Comparison of ENCODE assay signal across 14 cellular contexts in the genomic region with DNA sequence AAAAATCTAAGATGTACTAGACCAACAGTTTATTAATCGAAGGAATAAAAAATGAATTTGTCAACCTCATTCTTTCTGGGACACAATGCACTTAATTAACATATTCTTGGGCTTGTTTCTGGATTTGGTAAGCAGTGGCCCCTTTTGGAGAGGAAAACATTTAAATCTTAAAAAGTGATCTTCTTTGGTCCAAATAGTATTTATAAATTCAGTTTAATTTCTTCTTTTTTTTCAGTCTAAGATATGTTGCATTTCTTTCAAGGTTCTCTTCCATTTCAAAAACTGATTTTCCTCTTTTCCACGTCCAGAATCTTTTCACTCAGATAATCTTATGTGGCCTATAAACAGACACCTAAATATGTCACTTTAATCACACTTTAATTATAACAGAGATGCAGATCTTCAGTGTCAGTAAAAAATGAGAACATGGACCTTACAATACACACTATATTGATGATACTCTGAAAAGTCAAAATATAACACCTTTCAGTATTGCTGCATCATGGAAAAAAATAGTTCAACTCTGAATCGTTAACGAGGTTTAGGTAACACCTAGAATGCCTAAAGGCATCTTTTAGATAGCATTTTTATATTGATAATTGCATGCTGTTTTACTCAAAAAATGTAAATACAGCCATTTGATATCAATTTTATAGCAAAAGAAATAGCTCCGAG. TPM values are rescaled to one million over a fixed set of nuclear protein-coding genes. Genes with fewer than 3 reads are reported as not detected.
A peak's percentile ranks its signal among the peaks of the same experiment; 100 is the strongest.
DNase-seq lines count a peak whose midpoint lies in the region; ATAC-seq and TF ChIP-seq lines count a peak whose summit lies in the region.
"Had no signal": no experiment of that assay in that cellular context is flagged by ENCODE, and none has a peak within 500 bp of the region (broad histone marks: within the 10 kb centered on the region; RNA-seq: fewer than 3 reads in every experiment).

No MANE protein-coding gene starts in this region.

- no peaks in the 10 kb centered on the region for H3K36me3 ChIP-seq in left ventricle myocardium inferior
- H3K36me3 ChIP-seq in upper lobe of right lung, result no peaks in the 10 kb centered on the region
- H3K36me3 ChIP-seq: BLaER1 had no signal

- TF ChIP-seq CTCF in left ventricle myocardium inferior (IDR thresholded peaks at IDR 0.05; ENCODE audit: borderline replicate concordance) (no peak), chondrocyte (IDR thresholded peaks at IDR 0.05) (no peak), upper lobe of right lung (IDR thresholded peaks at IDR 0.05) (no peak)

- DNase-seq in left ventricle myocardium inferior, result no peak
- DNase-seq in Right ventricle myocardium inferior (ENCODE audit: missing footprints), result no peak
- DNase-seq in chondrocyte (ENCODE audit: low spot score), result no peak
- DNase-seq in myocyte (ENCODE audit: low read depth), result peak; percentile 73
- no peak for DNase-seq in upper lobe of right lung
- no peak for DNase-seq in AG08395 (ENCODE audit: low spot score)
- DNase-seq in activated T-cell treated with anti-CD3 and anti-CD28 coated beads, Interleukin-2, amount 50 U/mL, for 48 hours, result no peak
- DNase-seq: NCI-H524 treated with DMSO at 0.1 percent for 48 hours; stimulated activated CD4-positive, alpha-beta T cell treated with anti-CD3 and anti-CD28 coated beads, Interleukin-12 subunit alpha, Interleukin-12 subunit beta, amount 100 ng/mL, for 4 hours had no signal

- H3K4me1 Mint-ChIP-seq in chondrocyte (ENCODE audit: low read depth), result peaks cover 56% of the 10 kb centered on the region

- ATAC-seq in Right ventricle myocardium inferior (no peak), upper lobe of right lung (no peak), HG03280 (IDR thresholded peaks at IDR 0.05; ENCODE audit: unreplicated experiment) (no peak)
- ATAC-seq: esophagus mucosa; stimulated activated effector memory CD8-positive, alpha-beta T cell treated with anti-CD3 and anti-CD28 coated beads, Interleukin-12 subunit alpha, Interleukin-12 subunit beta, amount 100 ng/mL, for 72 hours had no signal

- intact Hi-C loops in left ventricle myocardium inferior (cut with micrococcal nuclease) (no loop called here), Right ventricle myocardium inferior (cut with DNase I) (loop anchor here (10.0 kb wide), 2 partner anchors 635 to 795 kb away; a partner anchor contains a TSS), upper lobe of right lung (cut with DNase I) (no loop called here)

- H3K4me3 ChIP-seq in left ventricle myocardium inferior (peak overlapping the region; percentile 81), upper lobe of right lung (no peak overlapping the region)
- H3K4me3 ChIP-seq: BLaER1 had no signal

- H3K27ac Mint-ChIP-seq in chondrocyte (ENCODE audit: unreplicated experiment), result peak overlapping the region; percentile 100
- H3K27ac Mint-ChIP-seq: stimulated activated effector memory CD8-positive, alpha-beta T cell treated with anti-CD3 and anti-CD28 coated beads, Interleukin-12 subunit alpha, Interleukin-12 subunit beta, amount 100 ng/mL, for 72 hours had no signal

- H3K9me3 ChIP-seq in left ventricle myocardium inferior (replicated peaks), result no peaks in the 10 kb centered on the region
- H3K9me3 ChIP-seq in upper lobe of right lung, result no peaks in the 10 kb centered on the region
- H3K9me3 ChIP-seq: BLaER1 had no signal

- H3K4me1 ChIP-seq in left ventricle myocardium inferior, result peaks cover 47% of the 10 kb centered on the region
- H3K4me1 ChIP-seq in upper lobe of right lung, result peaks cover 13% of the 10 kb centered on the region

- H3K9me3 Mint-ChIP-seq in chondrocyte (ENCODE audit: low read depth), result no peaks in the 10 kb centered on the region
- H3K9me3 Mint-ChIP-seq: stimulated activated effector memory CD8-positive, alpha-beta T cell treated with anti-CD3 and anti-CD28 coated beads, Interleukin-12 subunit alpha, Interleukin-12 subunit beta, amount 100 ng/mL, for 72 hours had no signal

- peak overlapping the region; percentile 83 for H3K4me3 Mint-ChIP-seq in chondrocyte (ENCODE audit: unreplicated experiment)
- H3K4me3 Mint-ChIP-seq: stimulated activated effector memory CD8-positive, alpha-beta T cell treated with anti-CD3 and anti-CD28 coated beads, Interleukin-12 subunit alpha, Interleukin-12 subunit beta, amount 100 ng/mL, for 72 hours had no signal

- no peaks in the 10 kb centered on the region for H3K36me3 Mint-ChIP-seq in chondrocyte (ENCODE audit: low read depth)

- no peaks in the 10 kb centered on the region for H3K27me3 ChIP-seq in left ventricle myocardium inferior (ENCODE audit: low read depth)
- H3K27me3 ChIP-seq in upper lobe of right lung, result no peaks in the 10 kb centered on the region

- H3K27ac ChIP-seq in left ventricle myocardium inferior (replicated peaks), result peak overlapping the region; percentile 99
- H3K27ac ChIP-seq in upper lobe of right lung, result peak overlapping the region; percentile 98
- H3K27ac ChIP-seq: BLaER1 had no signal

- no peaks in the 10 kb centered on the region for H3K27me3 Mint-ChIP-seq in chondrocyte (ENCODE audit: low read depth)

RNA-seq across cellular contexts. Expression of a gene that starts 3.9 kb away (rescaled TPM):
- 2.7 TPM for total RNA-seq in left ventricle myocardium inferior
- total RNA-seq in Right ventricle myocardium inferior, result 2.6 TPM
- 1.9 to 3.7 TPM (median 2.0 TPM) in 3 replicates for total RNA-seq in chondrocyte
- 0.26 and 0.37 TPM in 2 replicates for total RNA-seq in myocyte
- polyA plus RNA-seq in myocyte (2012), result 0.16 TPM
- 0.69 TPM for total RNA-seq in upper lobe of right lung
- total RNA-seq: T-helper 1 cell treated with Interleukin-12 subunit alpha and Interleukin-12 subunit beta and Interleukin-4 antibody, amounts not matched to agents 30 ng/mL and 1 ng/mL, for 36 hours had no signal

RNA-seq across cellular contexts. Expression of a gene that starts 4.7 kb away (rescaled TPM):
- 18.7 TPM for total RNA-seq in left ventricle myocardium inferior
- 18.3 TPM for total RNA-seq in Right ventricle myocardium inferior
- 35.4 to 39.0 TPM (median 37.5 TPM) in 3 replicates for total RNA-seq in chondrocyte
- 15.5 and 20.4 TPM in 2 replicates for total RNA-seq in myocyte
- 13.4 TPM for polyA plus RNA-seq in myocyte (2012)
- 60.6 TPM for total RNA-seq in upper lobe of right lung
